ENCODE assay signal across 1 cellular context in the genomic region with DNA sequence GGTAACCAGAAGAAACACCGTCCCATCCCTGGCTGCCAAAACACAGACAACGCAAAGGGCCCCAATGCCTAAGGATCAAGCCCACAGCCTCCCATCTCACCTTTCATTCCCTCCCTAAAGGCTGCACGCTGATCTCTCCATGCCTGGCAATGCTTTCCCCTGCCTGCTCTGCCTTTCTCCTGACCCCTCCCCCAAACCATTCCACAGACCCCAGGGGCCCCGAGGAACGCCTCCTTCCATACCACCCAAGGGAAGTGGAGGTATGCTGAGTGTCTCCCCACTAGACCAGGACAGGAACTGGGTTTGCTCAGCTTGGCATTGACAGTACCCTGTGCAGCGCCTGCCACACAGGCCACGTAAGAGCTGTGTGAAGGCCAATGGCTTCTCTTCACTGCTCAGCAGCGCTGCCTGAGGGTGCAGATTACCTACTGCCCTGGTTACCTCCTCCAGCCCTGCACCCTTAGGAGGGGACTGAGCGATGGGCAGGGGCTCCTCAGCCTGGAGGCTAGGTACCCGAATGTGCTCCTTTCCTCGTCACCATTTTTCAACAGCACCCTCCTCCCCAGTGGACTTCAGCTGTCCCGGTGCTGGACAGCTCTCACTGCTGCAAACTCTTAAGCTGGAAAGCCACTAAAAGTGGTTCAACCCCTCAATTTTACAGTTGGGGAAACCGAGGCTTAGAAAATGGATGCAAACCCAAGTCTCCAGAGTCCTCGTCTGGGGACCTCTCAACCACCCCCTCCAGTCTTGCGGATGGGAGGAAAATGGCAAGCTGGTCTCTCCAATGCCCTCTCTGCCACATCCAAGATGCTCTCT.
TF ChIP-seq lines count a peak whose summit lies in the region.

No MANE protein-coding gene starts in this region.

TF ChIP-seq in H1, 55 proteins besides CTCF, POLR2A, EP300 and RAD21:
- TF ChIP-seq FOSL1 (IDR thresholded peaks at IDR 0.05; ENCODE audit: insufficient read depth, low read depth, low read length) (no peak), JUN (IDR thresholded peaks at IDR 0.05; ENCODE audit: low read depth, low read length) (no peak), CHD2 (IDR thresholded peaks at IDR 0.05; ENCODE audit: low read length) (no peak), TCF12 (IDR thresholded peaks at IDR 0.05; ENCODE audit: low read depth, low read length) (no peak), SP4 (IDR thresholded peaks at IDR 0.05; ENCODE audit: low read length) (0 out of 2 replicates have a peak, but pooled peaks have one; percentile 63), KDM1A (IDR thresholded peaks at IDR 0.05; ENCODE audit: borderline replicate concordance, low read length) (no peak), CTBP2 (IDR thresholded peaks at IDR 0.05; ENCODE audit: borderline replicate concordance, insufficient read depth, insufficient read length, low read length) (no peak), CEBPB (IDR thresholded peaks at IDR 0.05; ENCODE audit: low read depth, low read length) (no peak), HDAC2 (IDR thresholded peaks at IDR 0.05; ENCODE audit: borderline replicate concordance in 1 of 2, low read depth in 2 of 2, low read length in 2 of 2) (0 out of 4 replicates have a peak, but pooled peaks of 1 of the 2 experiments have one; percentile 44), RBBP5 (IDR thresholded peaks at IDR 0.05; ENCODE audit: borderline replicate concordance, low read depth, low read length) (no peak), TAF7 (optimal IDR thresholded peaks at IDR 0.05; ENCODE audit: borderline replicate concordance, low read depth, low read length) (no peak), BACH1 (IDR thresholded peaks at IDR 0.05; ENCODE audit: low read length) (no peak), YY1 (IDR thresholded peaks at IDR 0.05; ENCODE audit: low read depth, low read length) (no peak), CBX5 (IDR thresholded peaks at IDR 0.05; ENCODE audit: low read depth, low read length) (no peak), GABPA (IDR thresholded peaks at IDR 0.05; ENCODE audit: borderline replicate concordance, insufficient read depth, low read length) (no peak; the same call in 1 of the 2 replicates), SIN3A (conservative IDR thresholded peaks at IDR 0.05 in 1 of 2, IDR thresholded peaks at IDR 0.05 in 1 of 2; ENCODE audit: low read depth in 1 of 2, low read length in 2 of 2) (peak; percentile 86 to 87; a peak in 2 of 4 replicates), ZNF274 (IDR thresholded peaks at IDR 0.05; ENCODE audit: borderline replicate concordance, extremely low read depth, low read length) (no peak), SAP30 (IDR thresholded peaks at IDR 0.05; ENCODE audit: insufficient read depth, insufficient replicate concordance, low read length) (peak; percentile 27), TAF1 (IDR thresholded peaks at IDR 0.05; ENCODE audit: low read depth, low read length) (no peak), TBP (IDR thresholded peaks at IDR 0.05; ENCODE audit: low read depth, low read length) (no peak), RXRA (IDR thresholded peaks at IDR 0.05; ENCODE audit: insufficient read depth, low read depth, low read length) (no peak), SRF (IDR thresholded peaks at IDR 0.05; ENCODE audit: low read depth, low read length) (no peak), SUZ12 (IDR thresholded peaks at IDR 0.05; ENCODE audit: low read length) (no peak), NANOG (IDR thresholded peaks at IDR 0.05; ENCODE audit: insufficient read depth, low read depth, low read length, poor library complexity, severe bottlenecking) (no peak), SP2 (IDR thresholded peaks at IDR 0.05; ENCODE audit: low read length) (no peak), MAFK (IDR thresholded peaks at IDR 0.05; ENCODE audit: low read depth, low read length) (no peak), CHD1 (IDR thresholded peaks at IDR 0.05; ENCODE audit: low read depth, low read length) (no peak), POLR2AphosphoS5 (IDR thresholded peaks at IDR 0.05; ENCODE audit: low read depth, low read length) (no peak), HDAC6 (IDR thresholded peaks at IDR 0.05; ENCODE audit: low read depth, low read length) (no peak), EGR1 (IDR thresholded peaks at IDR 0.05; ENCODE audit: borderline replicate concordance, low read depth, low read length) (0 out of 2 replicates have a peak, but pooled peaks have one; percentile 80), SIX5 (IDR thresholded peaks at IDR 0.05; ENCODE audit: low read depth, low read length) (no peak), EZH2 (IDR thresholded peaks at IDR 0.05; ENCODE audit: low read depth, low read length, severe bottlenecking) (no peak), RNF2 (IDR thresholded peaks at IDR 0.05; ENCODE audit: borderline replicate concordance, low read depth, low read length, missing control alignments, poor library complexity, severe bottlenecking) (no peak), ASH2L (IDR thresholded peaks at IDR 0.05; ENCODE audit: low read length) (no peak)
- TF ChIP-seq, protein P1, sequence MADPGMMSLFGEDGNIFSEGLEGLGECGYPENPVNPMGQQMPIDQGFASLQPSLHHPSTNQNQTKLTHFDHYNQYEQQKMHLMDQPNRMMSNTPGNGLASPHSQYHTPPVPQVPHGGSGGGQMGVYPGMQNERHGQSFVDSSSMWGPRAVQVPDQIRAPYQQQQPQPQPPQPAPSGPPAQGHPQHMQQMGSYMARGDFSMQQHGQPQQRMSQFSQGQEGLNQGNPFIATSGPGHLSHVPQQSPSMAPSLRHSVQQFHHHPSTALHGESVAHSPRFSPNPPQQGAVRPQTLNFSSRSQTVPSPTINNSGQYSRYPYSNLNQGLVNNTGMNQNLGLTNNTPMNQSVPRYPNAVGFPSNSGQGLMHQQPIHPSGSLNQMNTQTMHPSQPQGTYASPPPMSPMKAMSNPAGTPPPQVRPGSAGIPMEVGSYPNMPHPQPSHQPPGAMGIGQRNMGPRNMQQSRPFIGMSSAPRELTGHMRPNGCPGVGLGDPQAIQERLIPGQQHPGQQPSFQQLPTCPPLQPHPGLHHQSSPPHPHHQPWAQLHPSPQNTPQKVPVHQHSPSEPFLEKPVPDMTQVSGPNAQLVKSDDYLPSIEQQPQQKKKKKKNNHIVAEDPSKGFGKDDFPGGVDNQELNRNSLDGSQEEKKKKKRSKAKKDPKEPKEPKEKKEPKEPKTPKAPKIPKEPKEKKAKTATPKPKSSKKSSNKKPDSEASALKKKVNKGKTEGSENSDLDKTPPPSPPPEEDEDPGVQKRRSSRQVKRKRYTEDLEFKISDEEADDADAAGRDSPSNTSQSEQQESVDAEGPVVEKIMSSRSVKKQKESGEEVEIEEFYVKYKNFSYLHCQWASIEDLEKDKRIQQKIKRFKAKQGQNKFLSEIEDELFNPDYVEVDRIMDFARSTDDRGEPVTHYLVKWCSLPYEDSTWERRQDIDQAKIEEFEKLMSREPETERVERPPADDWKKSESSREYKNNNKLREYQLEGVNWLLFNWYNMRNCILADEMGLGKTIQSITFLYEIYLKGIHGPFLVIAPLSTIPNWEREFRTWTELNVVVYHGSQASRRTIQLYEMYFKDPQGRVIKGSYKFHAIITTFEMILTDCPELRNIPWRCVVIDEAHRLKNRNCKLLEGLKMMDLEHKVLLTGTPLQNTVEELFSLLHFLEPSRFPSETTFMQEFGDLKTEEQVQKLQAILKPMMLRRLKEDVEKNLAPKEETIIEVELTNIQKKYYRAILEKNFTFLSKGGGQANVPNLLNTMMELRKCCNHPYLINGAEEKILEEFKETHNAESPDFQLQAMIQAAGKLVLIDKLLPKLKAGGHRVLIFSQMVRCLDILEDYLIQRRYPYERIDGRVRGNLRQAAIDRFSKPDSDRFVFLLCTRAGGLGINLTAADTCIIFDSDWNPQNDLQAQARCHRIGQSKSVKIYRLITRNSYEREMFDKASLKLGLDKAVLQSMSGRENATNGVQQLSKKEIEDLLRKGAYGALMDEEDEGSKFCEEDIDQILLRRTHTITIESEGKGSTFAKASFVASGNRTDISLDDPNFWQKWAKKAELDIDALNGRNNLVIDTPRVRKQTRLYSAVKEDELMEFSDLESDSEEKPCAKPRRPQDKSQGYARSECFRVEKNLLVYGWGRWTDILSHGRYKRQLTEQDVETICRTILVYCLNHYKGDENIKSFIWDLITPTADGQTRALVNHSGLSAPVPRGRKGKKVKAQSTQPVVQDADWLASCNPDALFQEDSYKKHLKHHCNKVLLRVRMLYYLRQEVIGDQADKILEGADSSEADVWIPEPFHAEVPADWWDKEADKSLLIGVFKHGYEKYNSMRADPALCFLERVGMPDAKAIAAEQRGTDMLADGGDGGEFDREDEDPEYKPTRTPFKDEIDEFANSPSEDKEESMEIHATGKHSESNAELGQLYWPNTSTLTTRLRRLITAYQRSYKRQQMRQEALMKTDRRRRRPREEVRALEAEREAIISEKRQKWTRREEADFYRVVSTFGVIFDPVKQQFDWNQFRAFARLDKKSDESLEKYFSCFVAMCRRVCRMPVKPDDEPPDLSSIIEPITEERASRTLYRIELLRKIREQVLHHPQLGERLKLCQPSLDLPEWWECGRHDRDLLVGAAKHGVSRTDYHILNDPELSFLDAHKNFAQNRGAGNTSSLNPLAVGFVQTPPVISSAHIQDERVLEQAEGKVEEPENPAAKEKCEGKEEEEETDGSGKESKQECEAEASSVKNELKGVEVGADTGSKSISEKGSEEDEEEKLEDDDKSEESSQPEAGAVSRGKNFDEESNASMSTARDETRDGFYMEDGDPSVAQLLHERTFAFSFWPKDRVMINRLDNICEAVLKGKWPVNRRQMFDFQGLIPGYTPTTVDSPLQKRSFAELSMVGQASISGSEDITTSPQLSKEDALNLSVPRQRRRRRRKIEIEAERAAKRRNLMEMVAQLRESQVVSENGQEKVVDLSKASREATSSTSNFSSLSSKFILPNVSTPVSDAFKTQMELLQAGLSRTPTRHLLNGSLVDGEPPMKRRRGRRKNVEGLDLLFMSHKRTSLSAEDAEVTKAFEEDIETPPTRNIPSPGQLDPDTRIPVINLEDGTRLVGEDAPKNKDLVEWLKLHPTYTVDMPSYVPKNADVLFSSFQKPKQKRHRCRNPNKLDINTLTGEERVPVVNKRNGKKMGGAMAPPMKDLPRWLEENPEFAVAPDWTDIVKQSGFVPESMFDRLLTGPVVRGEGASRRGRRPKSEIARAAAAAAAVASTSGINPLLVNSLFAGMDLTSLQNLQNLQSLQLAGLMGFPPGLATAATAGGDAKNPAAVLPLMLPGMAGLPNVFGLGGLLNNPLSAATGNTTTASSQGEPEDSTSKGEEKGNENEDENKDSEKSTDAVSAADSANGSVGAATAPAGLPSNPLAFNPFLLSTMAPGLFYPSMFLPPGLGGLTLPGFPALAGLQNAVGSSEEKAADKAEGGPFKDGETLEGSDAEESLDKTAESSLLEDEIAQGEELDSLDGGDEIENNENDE (IDR thresholded peaks at IDR 0.05; ENCODE audit: insufficient replicate concordance, low read length): no peak
- TF ChIP-seq, protein P2, sequence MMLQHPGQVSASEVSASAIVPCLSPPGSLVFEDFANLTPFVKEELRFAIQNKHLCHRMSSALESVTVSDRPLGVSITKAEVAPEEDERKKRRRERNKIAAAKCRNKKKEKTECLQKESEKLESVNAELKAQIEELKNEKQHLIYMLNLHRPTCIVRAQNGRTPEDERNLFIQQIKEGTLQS (IDR thresholded peaks at IDR 0.05; ENCODE audit: insufficient read depth, low read depth, low read length): no peak
